Comparison of ENCODE assay signal across 10 cellular contexts in genomic region chr17:58327363-58328194, GRCh38. TPM values are rescaled to one million over a fixed set of nuclear protein-coding genes. Genes with fewer than 3 reads are reported as not detected.
DNase-seq lines count a peak whose midpoint lies in the region; ATAC-seq and TF ChIP-seq lines count a peak whose summit lies in the region.
"Had no signal": no experiment of that assay in that cellular context is flagged by ENCODE, and none has a peak within 500 bp of the region (broad histone marks: within the 10 kb centered on the region; RNA-seq: fewer than 3 reads in every experiment).

No MANE protein-coding gene starts in this region.

- TF ChIP-seq CTCF in Peyer's patch (IDR thresholded peaks at IDR 0.05) (no peak), glutamatergic neuron (IDR thresholded peaks at IDR 0.05; ENCODE audit: partially characterized antibody, unreplicated experiment) (no peak), upper lobe of left lung (IDR thresholded peaks at IDR 0.05) (no peak), endodermal cell (conservative IDR thresholded peaks at IDR 0.05) (no peak)

- H3K4me1 ChIP-seq in Peyer's patch: peaks cover 0 to 19% (median 3%) of the 10 kb centered on the region in 4 donors
- H3K4me1 ChIP-seq in upper lobe of left lung: peaks cover 4 to 27% (median 20%) of the 10 kb centered on the region in 4 donors
- no peaks in the 10 kb centered on the region for H3K4me1 ChIP-seq in endodermal cell (ENCODE audit: control insufficient read depth, insufficient read depth, low read length)
- H3K4me1 ChIP-seq: prostate gland had no signal

- TF ChIP-seq EP300 in upper lobe of left lung (IDR thresholded peaks at IDR 0.05): no peak

- TF ChIP-seq POLR2A in Peyer's patch (IDR thresholded peaks at IDR 0.05): no peak
- no peak for TF ChIP-seq POLR2A in upper lobe of left lung (IDR thresholded peaks at IDR 0.05)

- H3K27me3 Mint-ChIP-seq in glutamatergic neuron (ENCODE audit: unreplicated experiment) (peaks cover 23% of the 10 kb centered on the region), endodermal cell (ENCODE audit: insufficient read depth) (peaks cover 38% of the 10 kb centered on the region)

- DNase-seq in stimulated activated CD4-positive, alpha-beta T cell treated with anti-CD3 and anti-CD28 coated beads, Interleukin-12 subunit alpha, Interleukin-12 subunit beta, amount 100 ng/mL, for 4 hours: peak; percentile 39
- DNase-seq in stimulated activated CD4-positive, alpha-beta T cell treated with anti-CD3 and anti-CD28 coated beads, Interleukin-2, amount 100 ng/mL, for 48 hours: no peak
- DNase-seq in Peyer's patch (no peak), glutamatergic neuron (peak; percentile 45), upper lobe of left lung (no peak), DMS53 (lab: John Stamatoyannopoulos, UW) (no peak), endodermal cell (no peak)

- H3K27ac ChIP-seq in Peyer's patch (peak overlapping the region; percentile 35 to 97 (median 52)), upper lobe of left lung (no peak overlapping the region), endodermal cell (ENCODE audit: low read depth, low read length) (no peak overlapping the region)
- H3K27ac ChIP-seq: C4-2B, prostate gland had no signal

- ATAC-seq in upper lobe of left lung (ENCODE audit: low FRiP score in 2 of 2) (no peak), GM18502 (IDR thresholded peaks at IDR 0.05; ENCODE audit: poor library complexity, unreplicated experiment) (no peak)

- H3K9ac ChIP-seq in endodermal cell (ENCODE audit: extremely low read depth, low read length, poor library complexity, severe bottlenecking): no peak overlapping the region

- H3K36me3 Mint-ChIP-seq in glutamatergic neuron (ENCODE audit: unreplicated experiment) (no peaks in the 10 kb centered on the region), endodermal cell (ENCODE audit: low read depth) (no peaks in the 10 kb centered on the region)

- H3K9me3 Mint-ChIP-seq in glutamatergic neuron (ENCODE audit: unreplicated experiment) (peaks cover 11% of the 10 kb centered on the region), endodermal cell (no peaks in the 10 kb centered on the region)

- H3K36me3 ChIP-seq in Peyer's patch (no peaks in the 10 kb centered on the region), upper lobe of left lung (no peaks in the 10 kb centered on the region), endodermal cell (ENCODE audit: control insufficient read depth, insufficient read depth, low read length) (no peaks in the 10 kb centered on the region)
- H3K36me3 ChIP-seq: prostate gland had no signal

- H3K27me3 ChIP-seq in Peyer's patch (no peaks in the 10 kb centered on the region), upper lobe of left lung (peaks cover 0 to 5% (median 0%) of the 10 kb centered on the region in 4 donors), endodermal cell (ENCODE audit: control insufficient read depth, insufficient read depth, low read length, poor library complexity, severe bottlenecking) (peaks cover 8% of the 10 kb centered on the region)

- H3K4me3 Mint-ChIP-seq in glutamatergic neuron (ENCODE audit: unreplicated experiment) (peak overlapping the region; percentile 88), endodermal cell (no peak overlapping the region)

- peak overlapping the region; percentile 11 to 88 (median 30) for H3K4me3 ChIP-seq in Peyer's patch
- H3K4me3 ChIP-seq in upper lobe of left lung: peak overlapping the region in 3 of 4 donors; percentile 7 to 58 (median 19)
- no peak overlapping the region for H3K4me3 ChIP-seq in endodermal cell (ENCODE audit: low read length)
- H3K4me3 ChIP-seq: prostate gland had no signal

- H3K27ac Mint-ChIP-seq in glutamatergic neuron (ENCODE audit: unreplicated experiment): peak overlapping the region; percentile 98
- no peak overlapping the region for H3K27ac Mint-ChIP-seq in endodermal cell

- H3K9me3 ChIP-seq in Peyer's patch (no peaks in the 10 kb centered on the region), upper lobe of left lung (no peaks in the 10 kb centered on the region), endodermal cell (ENCODE audit: control insufficient read depth, low read length) (no peaks in the 10 kb centered on the region)
- H3K9me3 ChIP-seq: prostate gland had no signal

- WGBS in upper lobe of left lung, 2 donors: 55 to 68% methylated on average over 12 to 17 of the region's 19 CpGs
- 89 to 93% methylated on average over 12 to 19 of the region's 19 CpGs for WGBS in endodermal cell (ENCODE audit: insufficient coverage in 1 of 2, insufficient read length in 1 of 2), 2 experiments

- H3K4me1 Mint-ChIP-seq in glutamatergic neuron (ENCODE audit: low read depth, unreplicated experiment) (peaks cover 44% of the 10 kb centered on the region), endodermal cell (peaks cover 14% of the 10 kb centered on the region)

RNA-seq across cellular contexts. Expression of gene TSPOAP1, which starts 1.0 kb away (rescaled TPM):
- 10 to 100 TPM in 2 of 4 donors, 1 to 10 TPM in 2; 9.1 to 11.9 (median 10.4) TPM for total RNA-seq in Peyer's patch
- total RNA-seq in glutamatergic neuron (ENCODE audit: unreplicated experiment): 39.7 TPM
- total RNA-seq in upper lobe of left lung: 10 to 100 TPM; 14.0 to 50.3 (median 24.1) TPM
- 10 to 100 TPM; 31.3 to 36.8 TPM for total RNA-seq in endodermal cell
- polyA plus RNA-seq in endodermal cell (2013, experiment 1 of 2): 24.0 TPM
- 22.4 TPM for polyA plus RNA-seq in endodermal cell (2013, experiment 2 of 2)

RNA-seq across cellular contexts. Expression of gene SUPT4H1, which starts 24.4 kb away (rescaled TPM):
- 10 to 100 TPM; 31.9 to 56.1 (median 47.9) TPM for total RNA-seq in Peyer's patch
- total RNA-seq in glutamatergic neuron (ENCODE audit: unreplicated experiment): 82.1 TPM
- total RNA-seq in upper lobe of left lung: 10 to 100 TPM; 22.0 to 80.5 (median 40.4) TPM
- total RNA-seq in endodermal cell: 10 to 100 TPM; 97.2 to 98.8 TPM
- 87.0 TPM for polyA plus RNA-seq in endodermal cell (2013, experiment 1 of 2)
- polyA plus RNA-seq in endodermal cell (2013, experiment 2 of 2): 73.6 TPM

RNA-seq across cellular contexts. Expression of gene MPO, which starts 46.8 kb away (rescaled TPM):
- total RNA-seq in Peyer's patch (1 to 10 TPM in 1 of 4 donors, not detected in 3; 1.7 TPM), glutamatergic neuron (ENCODE audit: unreplicated experiment) (not detected), upper lobe of left lung (1 to 10 TPM in 4 of 6 donors, under 1 TPM in 2; 0.71 to 4.6 (median 1.0) TPM), endodermal cell (not detected)
- polyA plus RNA-seq in endodermal cell (2013, experiment 1 of 2): not detected
- polyA plus RNA-seq in endodermal cell (2013, experiment 2 of 2): not detected

Comparison
In these comparisons a context has a peak if more than half of its experiments do, and no peak if none do; other contexts are left out.
1. DNase-seq: peak in stimulated activated CD4-positive, alpha-beta T cell treated with anti-CD3 and anti-CD28 coated beads, Interleukin-12 subunit alpha, Interleukin-12 subunit beta, amount 100 ng/mL, for 4 hours (single experiment) and glutamatergic neuron (single experiment); none in stimulated activated CD4-positive, alpha-beta T cell treated with anti-CD3 and anti-CD28 coated beads, Interleukin-2, amount 100 ng/mL, for 48 hours (0 of 2), Peyer's patch (0 of 3), upper lobe of left lung (0 of 2), DMS53 (single experiment) and endodermal cell (single experiment).
2. H3K27ac ChIP-seq: peak in Peyer's patch (4 of 4); none in upper lobe of left lung (0 of 4) and endodermal cell (single experiment).